28 cellular contexts compared by ENCODE assay signal in genomic region chr3:49732592-49732991, GRCh38. TPM values are rescaled to one million over a fixed set of nuclear protein-coding genes. Genes with fewer than 3 reads are reported as not detected.
"Had no signal": no experiment of that assay in that cellular context is flagged by ENCODE, and none has a peak within 500 bp of the region (broad histone marks: within the 10 kb centered on the region; RNA-seq: fewer than 3 reads in every experiment).

No MANE protein-coding gene starts in this region.

- H3K36me3 ChIP-seq: ovary, uterus had no signal

- H3K27ac ChIP-seq: neutrophil, ovary, parathyroid adenoma, psoas muscle, right lobe of liver, sigmoid colon, stomach, thoracic aorta, tibial artery, transverse colon, upper lobe of right lung, uterus had no signal

- H3K9me3 ChIP-seq: neutrophil, ovary, psoas muscle, right lobe of liver, sigmoid colon, stomach, thoracic aorta, tibial artery, transverse colon, upper lobe of right lung, uterus had no signal

- H3K4me3 ChIP-seq: ovary, psoas muscle, right lobe of liver, sigmoid colon, stomach, thoracic aorta, tibial artery, transverse colon, upper lobe of right lung, uterus had no signal

- H3K27me3 ChIP-seq: neutrophil, ovary, right lobe of liver, sigmoid colon, stomach, tibial artery, transverse colon, upper lobe of right lung, uterus had no signal

- H3K4me1 ChIP-seq: parathyroid adenoma, psoas muscle, sigmoid colon, tibial artery, transverse colon, uterus had no signal

- H3K9ac ChIP-seq: parathyroid adenoma had no signal

- ATAC-seq: naive thymus-derived CD8-positive, alpha-beta T cell; natural killer cell treated with Interleukin-12 subunit alpha and Interleukin-12 subunit beta and Interleukin-15 and Interleukin-18, amount 100 ng/mL, for 72 hours; psoas muscle; right cardiac atrium; right lobe of liver; stimulated activated effector memory CD8-positive, alpha-beta T cell treated with anti-CD3 and anti-CD28 coated beads, Interleukin-12 subunit alpha, Interleukin-12 subunit beta, amount 100 ng/mL, for 72 hours; stimulated activated naive B cell treated with anti-CD40 and anti-IgM and Interleukin-4, amounts not matched to agents 10 μg/mL and 1 μg/mL and 100 μg/mL, for 72 hours; upper lobe of right lung had no signal

- H2AFZ ChIP-seq: parathyroid adenoma had no signal

- DNase-seq: naive thymus-derived CD8-positive, alpha-beta T cell; nephron progenitor cell; nucleus accumbens; ovary; posterior cingulate gyrus; psoas muscle; right cardiac atrium; sigmoid colon; small intestine; stimulated activated CD4-positive, alpha-beta T cell treated with anti-CD3 and anti-CD28 coated beads, Interleukin-15, amount 100 ng/mL, for 24 hours; stimulated activated CD4-positive, alpha-beta T cell treated with anti-CD3 and anti-CD28 coated beads, Interleukin-2, amount 100 ng/mL, for 24 hours; stimulated activated CD4-positive, alpha-beta T cell treated with anti-CD3 and anti-CD28 coated beads, Interleukin-2, amount 100 ng/mL, for 48 hours; stimulated activated CD4-positive, alpha-beta T cell treated with anti-CD3 and anti-CD28 coated beads, Interleukin-4, amount 100 ng/mL, for 24 hours; stimulated activated naive B cell treated with anti-CD40 and anti-IgM and Interleukin-4, amounts not matched to agents 10 μg/mL and 1 μg/mL and 100 μg/mL, for 72 hours; stimulated activated naive CD4-positive, alpha-beta T cell treated with Interleukin-2 at 50 U/mL for 16 hours; stomach; transverse colon; upper lobe of right lung; uterus had no signal

RNA-seq across cellular contexts. Expression of gene AMIGO3, which starts 13.1 kb away (rescaled TPM):
- total RNA-seq: renal cortical epithelial cell, urinary bladder, uterus had no signal
